Comparison of ENCODE assay signal across 2 cellular contexts in genomic region chr2:149658553-149658952, GRCh38.
TF ChIP-seq lines count a peak whose summit lies in the region.

No MANE protein-coding gene starts in this region.

TF ChIP-seq in A549, 52 proteins besides CTCF, POLR2A, EP300 and RAD21 (continued from another document):
- no peak for TF ChIP-seq PBX3 (IDR thresholded peaks at IDR 0.05)
- TF ChIP-seq EHF (CRISPR knock-in tag; IDR thresholded peaks at IDR 0.05): no peak
- no peak for TF ChIP-seq CHD2 (IDR thresholded peaks at IDR 0.05; ENCODE audit: low read length, partially characterized antibody)
- TF ChIP-seq MAFK (IDR thresholded peaks at IDR 0.05; ENCODE audit: partially characterized antibody): peak; percentile 10
- TF ChIP-seq HDAC2 (IDR thresholded peaks at IDR 0.05): no peak
- no peak for TF ChIP-seq HOXB5 (CRISPR knock-in tag; IDR thresholded peaks at IDR 0.05)

TF ChIP-seq in SK-N-SH, 30 proteins besides CTCF, POLR2A, EP300 and RAD21 (continued from another document):
- TF ChIP-seq ZBTB33 (IDR thresholded peaks at IDR 0.05; ENCODE audit: borderline replicate concordance, low read depth) (no peak), REST (IDR thresholded peaks at IDR 0.05; ENCODE audit: low read depth, low read length) (no peak), TAF1 (IDR thresholded peaks at IDR 0.05; ENCODE audit: borderline replicate concordance, low read depth, low read length) (no peak), MEF2A (IDR thresholded peaks at IDR 0.05; ENCODE audit: borderline replicate concordance, low read depth) (peak; percentile 92), RXRA (IDR thresholded peaks at IDR 0.05; ENCODE audit: borderline replicate concordance, low read depth) (0 out of 2 replicates have a peak, but pooled peaks have one; percentile 15), YY1 (IDR thresholded peaks at IDR 0.05; ENCODE audit: low read depth) (no peak), MAX (IDR thresholded peaks at IDR 0.05; ENCODE audit: low read depth) (no peak), TEAD4 (IDR thresholded peaks at IDR 0.05; ENCODE audit: borderline replicate concordance, insufficient read depth) (0 out of 2 replicates have a peak, but pooled peaks have one; percentile 10), MXI1 (IDR thresholded peaks at IDR 0.05; ENCODE audit: low read depth, low read length) (no peak), JUND (IDR thresholded peaks at IDR 0.05) (peak; percentile 75), ELF1 (IDR thresholded peaks at IDR 0.05) (no peak), NFIC (IDR thresholded peaks at IDR 0.05; ENCODE audit: borderline replicate concordance) (peak; percentile 54; the same call in 1 of the 2 replicates), FOXM1 (IDR thresholded peaks at IDR 0.05; ENCODE audit: low read depth) (peak; percentile 38; the same call in 1 of the 2 replicates), IRF3 (IDR thresholded peaks at IDR 0.05; ENCODE audit: low read depth, low read length) (no peak), PBX3 (IDR thresholded peaks at IDR 0.05) (peak; percentile 84), FOXJ3 (CRISPR knock-in tag; IDR thresholded peaks at IDR 0.05) (no peak)
